In genomic region chr12:53267309-53268008, GRCh38 we compare ENCODE assay signal across 8 cellular contexts. TPM values are rescaled to one million over a fixed set of nuclear protein-coding genes. Genes with fewer than 3 reads are reported as not detected.
DNase-seq lines count a peak whose midpoint lies in the region; ATAC-seq and TF ChIP-seq lines count a peak whose summit lies in the region.

No MANE protein-coding gene starts in this region.

- CTCF ChIA-PET in activated naive CD4-positive, alpha-beta T cell treated with anti-CD3 and anti-CD28 coated beads, Interleukin-2, amount 10 ng/mL, durations not matched to agents 7 days and 5 days (lab: Charles Lee): interaction anchor here (0.7 to 6.1 kb wide), 19 partner anchors 11 to 201 kb away, joined by 3 to 148 read pairs (median 5); partner anchors contain the start of genes AAAS, MYG1 and PFDN5

- no peaks in the 10 kb centered on the region for H3K27me3 Mint-ChIP-seq in activated naive CD4-positive, alpha-beta T cell treated with anti-CD3 and anti-CD28 coated beads, Interleukin-2, amount 10 ng/mL, durations not matched to agents 7 days and 5 days

- H3K4me1 Mint-ChIP-seq in activated naive CD4-positive, alpha-beta T cell treated with anti-CD3 and anti-CD28 coated beads, Interleukin-2, amount 10 ng/mL, durations not matched to agents 7 days and 5 days: peaks cover 48% of the 10 kb centered on the region
- H3K4me1 Mint-ChIP-seq in stimulated activated effector memory CD8-positive, alpha-beta T cell treated with anti-CD3 and anti-CD28 coated beads, Interleukin-12 subunit alpha, Interleukin-12 subunit beta, amount 100 ng/mL, for 72 hours: peaks cover 42% of the 10 kb centered on the region

- H3K27ac ChIP-seq in foreskin keratinocyte: no peak overlapping the region

- H3K27ac Mint-ChIP-seq in activated naive CD4-positive, alpha-beta T cell treated with anti-CD3 and anti-CD28 coated beads, Interleukin-2, amount 10 ng/mL, durations not matched to agents 7 days and 5 days: peak overlapping the region; percentile 93
- H3K27ac Mint-ChIP-seq in stimulated activated effector memory CD8-positive, alpha-beta T cell treated with anti-CD3 and anti-CD28 coated beads, Interleukin-12 subunit alpha, Interleukin-12 subunit beta, amount 100 ng/mL, for 72 hours: peak overlapping the region; percentile 99

- H3K4me1 ChIP-seq in foreskin keratinocyte: no peaks in the 10 kb centered on the region

- H3K4me3 Mint-ChIP-seq in activated naive CD4-positive, alpha-beta T cell treated with anti-CD3 and anti-CD28 coated beads, Interleukin-2, amount 10 ng/mL, durations not matched to agents 7 days and 5 days: peak overlapping the region; percentile 99
- peak overlapping the region; percentile 99 for H3K4me3 Mint-ChIP-seq in stimulated activated effector memory CD8-positive, alpha-beta T cell treated with anti-CD3 and anti-CD28 coated beads, Interleukin-12 subunit alpha, Interleukin-12 subunit beta, amount 100 ng/mL, for 72 hours

- H3K27me3 ChIP-seq in foreskin keratinocyte: no peaks in the 10 kb centered on the region

- no peak for TF ChIP-seq CTCF in LNCaP clone FGC (IDR thresholded peaks at IDR 0.05; ENCODE audit: control insufficient read depth, extremely low read depth, insufficient read depth)
- TF ChIP-seq CTCF in foreskin keratinocyte (conservative IDR thresholded peaks at IDR 0.05): no peak

- peaks cover 36% of the 10 kb centered on the region for H3K36me3 Mint-ChIP-seq in activated naive CD4-positive, alpha-beta T cell treated with anti-CD3 and anti-CD28 coated beads, Interleukin-2, amount 10 ng/mL, durations not matched to agents 7 days and 5 days
- peaks cover 51% of the 10 kb centered on the region for H3K36me3 Mint-ChIP-seq in stimulated activated effector memory CD8-positive, alpha-beta T cell treated with anti-CD3 and anti-CD28 coated beads, Interleukin-12 subunit alpha, Interleukin-12 subunit beta, amount 100 ng/mL, for 72 hours

- intact Hi-C loops in left colon (cut with DNase I, micrococcal nuclease) (no loop called here), head of caudate nucleus (cut with DNase I) (loop anchor here (5.0 kb wide), 1 partner anchor 55 kb away; no protein-coding TSS in a partner anchor)

- TF ChIP-seq POLR2A in GM18505 (IDR thresholded peaks at IDR 0.05; ENCODE audit: borderline replicate concordance, extremely low read depth, insufficient read depth, insufficient read length): no peak

- ATAC-seq in GM18505 (IDR thresholded peaks at IDR 0.05; ENCODE audit: unreplicated experiment) (peak; percentile 20), left colon (peak; percentile 45), foreskin keratinocyte (no peak)
- ATAC-seq in stimulated activated effector memory CD8-positive, alpha-beta T cell treated with anti-CD3 and anti-CD28 coated beads, Interleukin-12 subunit alpha, Interleukin-12 subunit beta, amount 100 ng/mL, for 72 hours: peak; percentile 66

- DNase-seq in LNCaP clone FGC (ENCODE audit: low read depth): no peak
- DNase-seq in activated naive CD4-positive, alpha-beta T cell treated with anti-CD3 and anti-CD28 coated beads, Interleukin-2, amount 10 ng/mL, durations not matched to agents 7 days and 5 days: peak; percentile 54
- DNase-seq in left colon: peak in 1 of 2 donors; percentile 23
- DNase-seq in stimulated activated effector memory CD8-positive, alpha-beta T cell treated with anti-CD3 and anti-CD28 coated beads, Interleukin-12 subunit alpha, Interleukin-12 subunit beta, amount 100 ng/mL, for 72 hours (ENCODE audit: low spot score in 2 of 2): peak; percentile 12 to 59
- no peak for DNase-seq in head of caudate nucleus
- DNase-seq in NCI-H1092 (lab: John Stamatoyannopoulos, UW): no peak
- no peak for DNase-seq in foreskin keratinocyte

- no peaks in the 10 kb centered on the region for H3K9me3 Mint-ChIP-seq in activated naive CD4-positive, alpha-beta T cell treated with anti-CD3 and anti-CD28 coated beads, Interleukin-2, amount 10 ng/mL, durations not matched to agents 7 days and 5 days
- H3K9me3 Mint-ChIP-seq in stimulated activated effector memory CD8-positive, alpha-beta T cell treated with anti-CD3 and anti-CD28 coated beads, Interleukin-12 subunit alpha, Interleukin-12 subunit beta, amount 100 ng/mL, for 72 hours: no peaks in the 10 kb centered on the region

- peak overlapping the region; percentile 69 for H3K4me3 ChIP-seq in LNCaP clone FGC (ENCODE audit: low read depth, low read length)

RNA-seq across cellular contexts. Expression of gene ESPL1, which starts 0.6 kb away (rescaled TPM):
- 1 to 10 TPM; 3.3 to 9.6 TPM for total RNA-seq in left colon
- total RNA-seq in foreskin keratinocyte: 15.0 and 18.7 TPM in 2 replicates
- 6.8 and 8.9 TPM in 2 replicates for polyA plus RNA-seq in foreskin keratinocyte

RNA-seq across cellular contexts. Expression of gene PFDN5, which starts 27.9 kb away (rescaled TPM):
- 100 to 1,000 TPM; 268 to 291 TPM for total RNA-seq in left colon
- 413 and 428 TPM in 2 replicates for total RNA-seq in foreskin keratinocyte
- 615 and 639 TPM in 2 replicates for polyA plus RNA-seq in foreskin keratinocyte

RNA-seq across cellular contexts. Expression of gene MYG1, which starts 32.0 kb away (rescaled TPM):
- total RNA-seq in left colon (10 to 100 TPM; 37.9 to 39.2 TPM), foreskin keratinocyte (65.7 and 66.0 TPM in 2 replicates)
- 67.4 and 75.2 TPM in 2 replicates for polyA plus RNA-seq in foreskin keratinocyte

RNA-seq across cellular contexts. Expression of gene RARG, which starts 35.5 kb away (rescaled TPM):
- total RNA-seq in left colon (10 to 100 TPM; 10.2 to 12.3 TPM), foreskin keratinocyte (32.8 and 33.3 TPM in 2 replicates)
- polyA plus RNA-seq in foreskin keratinocyte: 26.3 and 29.2 TPM in 2 replicates

RNA-seq across cellular contexts. Expression of gene AAAS, which starts 54.0 kb away (rescaled TPM):
- total RNA-seq in left colon (10 to 100 TPM; 34.6 to 39.0 TPM), foreskin keratinocyte (55.8 and 58.5 TPM in 2 replicates)
- polyA plus RNA-seq in foreskin keratinocyte: 58.8 and 62.8 TPM in 2 replicates

Comparison
In these comparisons a context has a peak if more than half of its experiments do, and no peak if none do; other contexts are left out.
1. DNase-seq: peak in activated naive CD4-positive, alpha-beta T cell treated with anti-CD3 and anti-CD28 coated beads, Interleukin-2, amount 10 ng/mL, durations not matched to agents 7 days and 5 days (single experiment) and stimulated activated effector memory CD8-positive, alpha-beta T cell treated with anti-CD3 and anti-CD28 coated beads, Interleukin-12 subunit alpha, Interleukin-12 subunit beta, amount 100 ng/mL, for 72 hours (2 of 2); none in LNCaP clone FGC (single experiment), head of caudate nucleus (0 of 42), NCI-H1092 (single experiment) and foreskin keratinocyte (0 of 2).